8 cellular contexts compared by ENCODE assay signal in the genomic region with DNA sequence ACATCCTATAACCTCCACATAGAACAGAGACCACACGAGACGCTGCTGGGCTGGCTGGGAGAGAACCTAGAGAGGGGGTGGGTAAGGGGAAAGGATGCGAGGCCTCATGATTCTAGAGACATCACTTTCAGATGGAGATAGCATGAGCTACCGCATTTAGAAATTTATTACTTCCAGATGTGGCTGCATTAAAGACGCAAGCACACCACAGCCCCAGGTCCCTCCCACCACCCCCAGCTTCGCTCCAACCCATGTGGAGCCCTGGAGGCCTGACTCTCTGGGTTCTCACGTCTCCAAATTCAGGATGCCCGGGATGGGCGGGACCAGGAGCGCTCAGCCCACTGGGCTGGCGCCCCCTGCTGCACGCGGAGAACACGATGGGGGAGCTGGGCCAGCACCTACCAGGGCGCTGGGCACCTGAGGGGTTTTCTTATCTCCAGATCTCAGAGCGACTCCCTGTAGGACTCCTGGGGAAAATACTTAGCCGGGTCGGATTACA. TPM values are rescaled to one million over a fixed set of nuclear protein-coding genes. Genes with fewer than 3 reads are reported as not detected.
A peak's percentile ranks its signal among the peaks of the same experiment; 100 is the strongest.
DNase-seq lines count a peak whose midpoint lies in the region; ATAC-seq and TF ChIP-seq lines count a peak whose summit lies in the region.

No MANE protein-coding gene starts in this region.

- peak; percentile 76 for TF ChIP-seq CTCF in cardiac fibroblast (IDR thresholded peaks at IDR 0.05; ENCODE audit: low read depth, low read length)
- no peak for TF ChIP-seq CTCF in left lung (IDR thresholded peaks at IDR 0.05)
- peak in 2 of 3 experiments; percentile 26 to 51 for TF ChIP-seq CTCF in vagina (IDR thresholded peaks at IDR 0.05)

- H3K4me1 ChIP-seq in left lung = no peaks in the 10 kb centered on the region
- H3K4me1 ChIP-seq in vagina = peaks cover 19% of the 10 kb centered on the region

- intact Hi-C loops in Right ventricle myocardium inferior (cut with DNase I) (loop anchor here (2.0 kb wide), 1 partner anchor 49 kb away; a partner anchor contains a TSS), cardiac septum (cut with DNase I) (no loop called here), left lung (cut with DNase I) (no loop called here), vagina (cut with DNase I) (no loop called here)

- H3K9me3 ChIP-seq in left lung = no peaks in the 10 kb centered on the region
- H3K9me3 ChIP-seq in vagina = no peaks in the 10 kb centered on the region

- no peak overlapping the region for H3K27ac ChIP-seq in left lung
- peak overlapping the region; percentile 89 for H3K27ac ChIP-seq in vagina

- no peak for TF ChIP-seq POLR2A in vagina (IDR thresholded peaks at IDR 0.05)

- H3K36me3 ChIP-seq in left lung (peaks cover 0 to 52% of the 10 kb centered on the region in 2 donors), vagina (peaks cover 0 to 34% of the 10 kb centered on the region in 2 donors)

- ATAC-seq in Right ventricle myocardium inferior = peak; percentile 82
- peak; percentile 69 for ATAC-seq in left lung

- no peaks in the 10 kb centered on the region for H3K27me3 ChIP-seq in left lung
- H3K27me3 ChIP-seq in vagina = no peaks in the 10 kb centered on the region

- H3K4me3 ChIP-seq in cardiac fibroblast (replicated peaks in 1 of 2; ENCODE audit: low read depth in 2 of 2, low read length in 2 of 2) (no peak overlapping the region), left lung (no peak overlapping the region), vagina (no peak overlapping the region)

- DNase-seq in Right ventricle myocardium inferior (ENCODE audit: missing footprints) (peak; percentile 77), cardiac septum (ENCODE audit: low spot score) (no peak), cardiac fibroblast (ENCODE audit: low read depth in 2 of 2) (peak; percentile 84 to 90), left lung (peak in 1 of 2 donors; percentile 3), vagina (ENCODE audit: extremely low spot score in 2 of 2) (no peak), SIG-M5 (lab: John Stamatoyannopoulos, UW) (no peak), NCI-H1105 treated with DMSO at 0.1 percent for 48 hours (lab: John Stamatoyannopoulos, UW) (no peak)
- DNase-seq in activated effector memory CD4-positive, alpha-beta T cell treated with anti-CD3 and anti-CD28 coated beads, Interleukin-2, amount 50 U/mL, for 16 hours = no peak

RNA-seq across cellular contexts. Expression of a gene that starts 13.6 kb away (rescaled TPM):
- total RNA-seq in Right ventricle myocardium inferior = 120 TPM
- total RNA-seq in cardiac septum = 58.0 TPM
- 10 to 100 TPM; 32.4 to 38.9 TPM for total RNA-seq in left lung
- total RNA-seq in vagina = 68.5 TPM

RNA-seq across cellular contexts. Expression of a gene that starts 13.7 kb away (rescaled TPM):
- total RNA-seq in Right ventricle myocardium inferior (13.8 TPM), cardiac septum (12.3 TPM), left lung (10 to 100 TPM; 19.4 to 30.4 TPM), vagina (8.3 TPM)

RNA-seq across cellular contexts. Expression of a gene that starts 48.3 kb away (rescaled TPM):
- total RNA-seq in Right ventricle myocardium inferior (83.3 TPM), cardiac septum (37.6 TPM), left lung (10 to 100 TPM; 50.0 to 83.9 TPM), vagina (80.8 TPM)

Comparison
In these comparisons a context has a peak if more than half of its experiments do, and no peak if none do; other contexts are left out.
1. DNase-seq: peak in Right ventricle myocardium inferior (single experiment) and cardiac fibroblast (2 of 2); none in cardiac septum (single experiment), vagina (0 of 2), SIG-M5 (single experiment), activated effector memory CD4-positive, alpha-beta T cell treated with anti-CD3 and anti-CD28 coated beads, Interleukin-2, amount 50 U/mL, for 16 hours (single experiment) and NCI-H1105 treated with DMSO at 0.1 percent for 48 hours (single experiment).
2. CTCF ChIP-seq: peak in cardiac fibroblast (single experiment) and vagina (2 of 3); none in left lung (0 of 2).